28 cellular contexts compared by ENCODE assay signal in genomic region chr7:369476-369980, GRCh38.
DNase-seq lines count a peak whose midpoint lies in the region; ATAC-seq, FAIRE-seq and TF ChIP-seq lines count a peak whose summit lies in the region.
"Had no signal": no experiment of that assay in that cellular context is flagged by ENCODE, and none has a peak within 500 bp of the region (broad histone marks: within the 10 kb centered on the region; RNA-seq: fewer than 3 reads in every experiment).

No MANE protein-coding gene starts in this region.

- CTCF ChIA-PET in mammary epithelial cell (lab: Charles Lee; ENCODE audit: low non-redundant PET), result no interaction called here

- H4K20me1 ChIP-seq in BLaER1 treated with 17β-estradiol and CSF1 and Interleukin-3, amounts not matched to agents 10 nM and 100 nM, result peaks cover 0 to 29% (median 0%) of the 10 kb centered on the region in 11 experiments; a peak in 4 of 22 replicates
- no peaks in the 10 kb centered on the region for H4K20me1 ChIP-seq in mammary epithelial cell (ENCODE audit: insufficient read depth, low read length)
- no peaks in the 10 kb centered on the region for H4K20me1 ChIP-seq in keratinocyte (ENCODE audit: control insufficient read depth, extremely low read depth, insufficient read depth, low read length)

- H3K4me2 ChIP-seq in BLaER1 treated with 17β-estradiol and CSF1 and Interleukin-3, amounts not matched to agents 10 nM and 100 nM, result peak overlapping the region; percentile 75 to 98 (median 91)
- H3K4me2 ChIP-seq in mammary epithelial cell (ENCODE audit: insufficient read depth, low read depth, low read length) (peak overlapping the region; percentile 68), keratinocyte (ENCODE audit: control insufficient read depth, extremely low read depth, insufficient read depth, low read depth, low read length) (peak overlapping the region; percentile 55)

- H3K27ac Mint-ChIP-seq in stimulated activated naive B cell treated with anti-CD40 and anti-IgM and Interleukin-4, amounts not matched to agents 10 μg/mL and 1 μg/mL and 100 μg/mL, for 72 hours, result no peak overlapping the region
- H3K27ac Mint-ChIP-seq: activated CD4-positive, alpha-beta memory T cell treated with anti-CD3 and anti-CD28 coated beads, Interleukin-2, amount 10 ng/mL, durations not matched to agents 7 days and 5 days; activated naive CD4-positive, alpha-beta T cell treated with anti-CD3 and anti-CD28 coated beads, Interleukin-2, amount 50 U/mL, for 72 hours; brain; CD4-positive, alpha-beta T cell; T-helper 17 cell had no signal

- H3K9me1 ChIP-seq in keratinocyte (ENCODE audit: control insufficient read depth, extremely low read depth, insufficient read depth, low read length), result no peaks in the 10 kb centered on the region

- no peaks in the 10 kb centered on the region for H3K36me3 ChIP-seq in BLaER1 treated with 17β-estradiol and CSF1 and Interleukin-3, amounts not matched to agents 10 nM and 100 nM
- H3K36me3 ChIP-seq in mammary epithelial cell (ENCODE audit: insufficient read depth, low read length) (no peaks in the 10 kb centered on the region), keratinocyte (ENCODE audit: control insufficient read depth in 2 of 2, extremely low read depth in 1 of 2, insufficient read depth in 2 of 2, low read length in 2 of 2) (no peaks in the 10 kb centered on the region), small intestine (ENCODE audit: control insufficient read depth in 2 of 2, insufficient read depth in 2 of 2, low read length in 2 of 2) (no peaks in the 10 kb centered on the region)
- H3K36me3 ChIP-seq: neutrophil, SJCRH30, uterus had no signal

- peaks cover 64 to 93% (median 90%) of the 10 kb centered on the region in 10 experiments for H3K4me1 ChIP-seq in BLaER1 treated with 17β-estradiol and CSF1 and Interleukin-3, amounts not matched to agents 10 nM and 100 nM
- peaks cover 43% of the 10 kb centered on the region for H3K4me1 ChIP-seq in mammary epithelial cell (ENCODE audit: insufficient read depth, low read length)
- H3K4me1 ChIP-seq in keratinocyte (ENCODE audit: control insufficient read depth, extremely low read depth, insufficient read depth, low read length), result peaks cover 43% of the 10 kb centered on the region
- H3K4me1 ChIP-seq in small intestine (ENCODE audit: control insufficient read depth in 2 of 2, insufficient read depth in 1 of 2, low read depth in 1 of 2, low read length in 1 of 2), result peaks cover 0 to 12% of the 10 kb centered on the region in 2 donors
- H3K4me1 ChIP-seq: SJCRH30, uterus had no signal

- H3K27me3 ChIP-seq in BLaER1 treated with 17β-estradiol and CSF1 and Interleukin-3, amounts not matched to agents 10 nM and 100 nM, result peaks cover 0 to 56% (median 5%) of the 10 kb centered on the region in 11 experiments; a peak in 12 of 22 replicates
- H3K27me3 ChIP-seq in mammary epithelial cell (ENCODE audit: insufficient read depth, low read length), result no peaks in the 10 kb centered on the region
- no peaks in the 10 kb centered on the region for H3K27me3 ChIP-seq in keratinocyte (ENCODE audit: control insufficient read depth, extremely low read depth, insufficient read depth, low read length)
- H3K27me3 ChIP-seq in small intestine (ENCODE audit: control insufficient read depth in 2 of 2, insufficient read depth in 2 of 2, low read length in 2 of 2), result no peaks in the 10 kb centered on the region
- H3K27me3 ChIP-seq: SJCRH30, uterus had no signal

- peak; percentile 58 for DNase-seq in mammary epithelial cell
- no peak for DNase-seq in keratinocyte (ENCODE audit: low read depth, low spot score)
- peak; percentile 61 for DNase-seq in small intestine
- DNase-seq in KG1 (lab: John Stamatoyannopoulos, UW), result no peak
- DNase-seq in GM13977 (ENCODE audit: low spot score), result no peak
- no peak for DNase-seq in stimulated activated naive B cell treated with anti-CD40 and anti-IgM and Interleukin-4, amounts not matched to agents 10 μg/mL and 1 μg/mL and 100 μg/mL, for 72 hours
- DNase-seq in NCI-H1048 (lab: John Stamatoyannopoulos, UW), result no peak
- DNase-seq: activated CD4-positive, alpha-beta memory T cell treated with anti-CD3 and anti-CD28 coated beads, Interleukin-2, amount 10 ng/mL, durations not matched to agents 7 days and 5 days; activated T-cell treated with anti-CD3 and anti-CD28 coated beads, Interleukin-2, amount 50 U/mL, for 1 hour; dermis blood vessel endothelial cell; DMS153; foreskin melanocyte; GDM1; HCEC 1CT; midbrain; NCI-H1694; NCI-H82; SJCRH30; stimulated activated CD4-positive, alpha-beta T cell treated with anti-CD3 and anti-CD28 coated beads, Interleukin-1b, Interleukin-23, amount 100 ng/mL, for 48 hours; stimulated activated naive CD8-positive, alpha-beta T cell treated with anti-CD3 and anti-CD28 coated beads, Interleukin-15, Interleukin-2, amounts not matched to agents 100 U/mL and 50 U/mL, for 24 hours; uterus had no signal

- no peaks in the 10 kb centered on the region for H3K36me3 Mint-ChIP-seq in stimulated activated naive B cell treated with anti-CD40 and anti-IgM and Interleukin-4, amounts not matched to agents 10 μg/mL and 1 μg/mL and 100 μg/mL, for 72 hours
- H3K36me3 Mint-ChIP-seq: activated naive CD4-positive, alpha-beta T cell treated with anti-CD3 and anti-CD28 coated beads, Interleukin-2, amount 50 U/mL, for 72 hours; brain had no signal

- peak overlapping the region; percentile 34 for H2AFZ ChIP-seq in mammary epithelial cell (ENCODE audit: low read depth, low read length)
- H2AFZ ChIP-seq in keratinocyte (ENCODE audit: control insufficient read depth, low read length), result peak overlapping the region; percentile 2

- no peaks in the 10 kb centered on the region for H3K9me3 ChIP-seq in BLaER1 treated with 17β-estradiol and CSF1 and Interleukin-3, amounts not matched to agents 10 nM and 100 nM (replicated peaks in 1 of 11)
- H3K9me3 ChIP-seq in mammary epithelial cell (replicated peaks; ENCODE audit: insufficient read depth, low read length) (no peaks in the 10 kb centered on the region), keratinocyte (ENCODE audit: control insufficient read depth, low read depth, low read length) (no peaks in the 10 kb centered on the region), small intestine (ENCODE audit: control insufficient read depth, low read depth) (no peaks in the 10 kb centered on the region)
- H3K9me3 ChIP-seq: neutrophil, SJCRH30, uterus had no signal

- H3K79me2 ChIP-seq in mammary epithelial cell (ENCODE audit: insufficient read depth, low read length) (no peaks in the 10 kb centered on the region), keratinocyte (ENCODE audit: control insufficient read depth, insufficient read depth, low read length) (no peaks in the 10 kb centered on the region)

- WGBS in mammary epithelial cell (ENCODE audit: low coverage, missing lambda C conversion rate), result 1% methylated on average over 33 of the region's 44 CpGs
- WGBS in small intestine, 3 donors, result 16 to 69% (median 38%) methylated on average over 43 to 44 of the region's 44 CpGs

- peak overlapping the region in 3 of 10 experiments; percentile 7 to 52 (median 31); a peak in 3 of 20 replicates for H3K4me3 ChIP-seq in BLaER1 treated with 17β-estradiol and CSF1 and Interleukin-3, amounts not matched to agents 10 nM and 100 nM
- H3K4me3 ChIP-seq in mammary epithelial cell (replicated peaks in 1 of 3; ENCODE audit: insufficient read depth in 1 of 3, low read depth in 2 of 3, low read length in 3 of 3), result peak overlapping the region in 2 of 3 experiments; percentile 4 to 36
- H3K4me3 ChIP-seq in keratinocyte (ENCODE audit: control insufficient read depth in 2 of 3, extremely low read depth in 1 of 3, insufficient read depth in 2 of 3, low read depth in 1 of 3, low read length in 3 of 3), result peak overlapping the region in 1 of 3 experiments; percentile 31
- no peak overlapping the region for H3K4me3 ChIP-seq in small intestine (ENCODE audit: low read depth in 1 of 2, low read length in 2 of 2)
- H3K4me3 ChIP-seq: SJCRH30, uterus had no signal

- no peaks in the 10 kb centered on the region for H3K9me3 Mint-ChIP-seq in stimulated activated naive B cell treated with anti-CD40 and anti-IgM and Interleukin-4, amounts not matched to agents 10 μg/mL and 1 μg/mL and 100 μg/mL, for 72 hours
- H3K9me3 Mint-ChIP-seq: activated CD4-positive, alpha-beta memory T cell treated with anti-CD3 and anti-CD28 coated beads, Interleukin-2, amount 10 ng/mL, durations not matched to agents 7 days and 5 days; activated naive CD4-positive, alpha-beta T cell treated with anti-CD3 and anti-CD28 coated beads, Interleukin-2, amount 50 U/mL, for 72 hours; CD4-positive, alpha-beta T cell had no signal

- H3K9ac ChIP-seq in BLaER1 treated with 17β-estradiol and CSF1 and Interleukin-3, amounts not matched to agents 10 nM and 100 nM, result peak overlapping the region in 7 of 11 experiments; percentile 15 to 57 (median 29); a peak in 8 of 22 replicates
- peak overlapping the region; percentile 24 for H3K9ac ChIP-seq in mammary epithelial cell (ENCODE audit: insufficient read depth, low read length)
- peak overlapping the region; percentile 70 for H3K9ac ChIP-seq in keratinocyte (ENCODE audit: control insufficient read depth, extremely low read depth, insufficient read depth, low read length)

- peaks cover 22 to 30% of the 10 kb centered on the region in 2 donors for H3K27me3 Mint-ChIP-seq in stimulated activated naive B cell treated with anti-CD40 and anti-IgM and Interleukin-4, amounts not matched to agents 10 μg/mL and 1 μg/mL and 100 μg/mL, for 72 hours
- H3K27me3 Mint-ChIP-seq: CD4-positive, alpha-beta T cell; T-helper 17 cell had no signal

- no peak for ATAC-seq in stimulated activated naive B cell treated with anti-CD40 and anti-IgM and Interleukin-4, amounts not matched to agents 10 μg/mL and 1 μg/mL and 100 μg/mL, for 72 hours (replicated peaks)
- ATAC-seq: activated naive CD4-positive, alpha-beta T cell treated with anti-CD3 and anti-CD28 coated beads, Interleukin-2, amount 50 U/mL, for 72 hours; stimulated activated naive CD8-positive, alpha-beta T cell treated with anti-CD3 and anti-CD28 coated beads, Interleukin-15, Interleukin-2, amounts not matched to agents 100 U/mL and 50 U/mL, for 24 hours; T-helper 17 cell had no signal

- in situ Hi-C loops in mammary epithelial cell (cut with MboI; ENCODE audit: low sequenced_read_pairs in 2 of 2) (no loop called here), GM13977 (cut with MboI; ENCODE audit: low pct_unique_long_range_greater_than_20kb, low sequenced_read_pairs, unreplicated experiment) (no loop called here)

- dilution Hi-C loops in mammary epithelial cell (cut with HindIII; ENCODE audit: low sequenced_read_pairs), result loop anchor here (10.0 kb wide), 1 partner anchor 125 kb away; no protein-coding TSS in a partner anchor
- dilution Hi-C loops in keratinocyte (cut with MboI; ENCODE audit: extremely low pct_ligation_motif_present, low sequenced_read_pairs), result no loop called here

- TF ChIP-seq CTCF in mammary epithelial cell (conservative IDR thresholded peaks at IDR 0.05 in 1 of 2, IDR thresholded peaks at IDR 0.05 in 1 of 2; ENCODE audit: extremely low read depth in 1 of 2, insufficient read depth in 1 of 2, low read depth in 1 of 2, low read length in 2 of 2), result no peak
- TF ChIP-seq CTCF in keratinocyte (optimal IDR thresholded peaks at IDR 0.05 in 1 of 3, IDR thresholded peaks at IDR 0.05 in 1 of 3, conservative IDR thresholded peaks at IDR 0.05 in 1 of 3; ENCODE audit: extremely low read depth in 1 of 3, insufficient read depth in 2 of 3, low read length in 3 of 3), result no peak
- TF ChIP-seq CTCF in GM13977 (IDR thresholded peaks at IDR 0.05; ENCODE audit: extremely low read depth, insufficient read depth, missing control alignments), result no peak

- FAIRE-seq in keratinocyte (lab: Jason Lieb, UNC), result no peak
- no peak for FAIRE-seq in small intestine (lab: Jason Lieb, UNC)

- BruUV-seq in mammary epithelial cell (replicated peaks; lab: Mats Ljungman, UMichigan), result no TSS peak

- intact Hi-C loops in mammary epithelial cell (cut with micrococcal nuclease), result loop anchor here (1.0 to 5.0 kb wide), 4 partner anchors 37 to 149 kb away; no protein-coding TSS in a partner anchor

- no peak overlapping the region for H3K4me3 Mint-ChIP-seq in stimulated activated naive B cell treated with anti-CD40 and anti-IgM and Interleukin-4, amounts not matched to agents 10 μg/mL and 1 μg/mL and 100 μg/mL, for 72 hours
- H3K4me3 Mint-ChIP-seq: activated CD4-positive, alpha-beta memory T cell treated with anti-CD3 and anti-CD28 coated beads, Interleukin-2, amount 10 ng/mL, durations not matched to agents 7 days and 5 days; brain; CD4-positive, alpha-beta T cell; T-helper 17 cell had no signal

- peaks cover 24 to 29% of the 10 kb centered on the region in 2 donors for H3K4me1 Mint-ChIP-seq in stimulated activated naive B cell treated with anti-CD40 and anti-IgM and Interleukin-4, amounts not matched to agents 10 μg/mL and 1 μg/mL and 100 μg/mL, for 72 hours

- peak overlapping the region in 4 of 11 experiments; percentile 23 to 34 (median 26); a peak in 6 of 22 replicates for H3K27ac ChIP-seq in BLaER1 treated with 17β-estradiol and CSF1 and Interleukin-3, amounts not matched to agents 10 nM and 100 nM
- H3K27ac ChIP-seq in mammary epithelial cell (ENCODE audit: insufficient read depth, low read depth, low read length) (peak overlapping the region; percentile 69), keratinocyte (ENCODE audit: control insufficient read depth, insufficient read depth, low read length) (peak overlapping the region; percentile 74), small intestine (ENCODE audit: low read depth in 1 of 2, low read length in 1 of 2) (peak overlapping the region in 1 of 2 donors; percentile 38)
- H3K27ac ChIP-seq: HL-60, neutrophil, SJCRH30, uterus had no signal

Comparison
In these comparisons a context has a peak if more than half of its experiments do, and no peak if none do; other contexts are left out.
1. H3K4me3 ChIP-seq: peak in mammary epithelial cell (2 of 3); none in small intestine (0 of 2).
2. DNase-seq: peak in mammary epithelial cell (single experiment) and small intestine (single experiment); none in keratinocyte (single experiment), KG1 (single experiment), GM13977 (single experiment), stimulated activated naive B cell treated with anti-CD40 and anti-IgM and Interleukin-4, amounts not matched to agents 10 μg/mL and 1 μg/mL and 100 μg/mL, for 72 hours (single experiment) and NCI-H1048 (single experiment).
3. Peak in every context shown above with its lines, with median percentiles within 50 percentile points of each other: H3K4me2 ChIP-seq and H3K9ac ChIP-seq.